Comparison of ENCODE assay signal across 1 cellular context in genomic region chr22:40025062-40025379, GRCh38. TPM values are rescaled to one million over a fixed set of nuclear protein-coding genes. Genes with fewer than 3 reads are reported as not detected.
"Had no signal": no experiment of that assay in that cellular context is flagged by ENCODE, and none has a peak within 500 bp of the region (broad histone marks: within the 10 kb centered on the region; RNA-seq: fewer than 3 reads in every experiment).

No MANE protein-coding gene starts in this region.

RNA-seq across cellular contexts. Expression of gene FAM83F, which starts 30.3 kb away (rescaled TPM):
- total RNA-seq: fibroblast of lung had no signal
- polyA plus RNA-seq: fibroblast of lung had no signal
